In genomic region chr3:151838574-151839312, GRCh38 we compare ENCODE assay signal across 8 cellular contexts. TPM values are rescaled to one million over a fixed set of nuclear protein-coding genes. Genes with fewer than 3 reads are reported as not detected.
DNase-seq lines count a peak whose midpoint lies in the region; ATAC-seq and TF ChIP-seq lines count a peak whose summit lies in the region.

No MANE protein-coding gene starts in this region.

- intact Hi-C loops in Right ventricle myocardium superior (cut with DNase I), result loop anchor here (5.0 to 10.0 kb wide), 2 partner anchors 374 to 401 kb away; partner anchors contain the start of gene IGSF10
- intact Hi-C loops in prostate gland (cut with DNase I), result loop anchor here (5.0 kb wide), 1 partner anchor 396 kb away; no protein-coding TSS in a partner anchor

- peak; percentile 70 to 81 (median 75) for TF ChIP-seq CTCF in prostate gland (IDR thresholded peaks at IDR 0.05)

- peaks cover 30% of the 10 kb centered on the region for H3K27me3 Mint-ChIP-seq in activated CD8-positive, alpha-beta T cell treated with anti-CD3 and anti-CD28 coated beads, Interleukin-2, amount 10 ng/mL, durations not matched to agents 7 days and 5 days (ENCODE audit: low read depth)

- ATAC-seq in GM18520 (IDR thresholded peaks at IDR 0.05; ENCODE audit: unreplicated experiment), result peak; percentile 68
- peak; percentile 82 for ATAC-seq in HG03159 (IDR thresholded peaks at IDR 0.05; ENCODE audit: unreplicated experiment)
- peak; percentile 88 for ATAC-seq in activated CD8-positive, alpha-beta T cell treated with anti-CD3 and anti-CD28 coated beads, Interleukin-2, amount 10 ng/mL, durations not matched to agents 7 days and 5 days
- peak; percentile 89 for ATAC-seq in Right ventricle myocardium superior (ENCODE audit: poor library complexity)
- no peak for ATAC-seq in GM19324 (IDR thresholded peaks at IDR 0.05; ENCODE audit: low FRiP score, unreplicated experiment)

- no peaks in the 10 kb centered on the region for H3K9me3 Mint-ChIP-seq in activated CD8-positive, alpha-beta T cell treated with anti-CD3 and anti-CD28 coated beads, Interleukin-2, amount 10 ng/mL, durations not matched to agents 7 days and 5 days (ENCODE audit: insufficient read depth)

- H3K4me3 Mint-ChIP-seq in activated CD8-positive, alpha-beta T cell treated with anti-CD3 and anti-CD28 coated beads, Interleukin-2, amount 10 ng/mL, durations not matched to agents 7 days and 5 days, result no peak overlapping the region

- H3K27me3 ChIP-seq in prostate gland (replicated peaks; ENCODE audit: insufficient read depth), result no peaks in the 10 kb centered on the region

- DNase-seq in CD1c-positive myeloid dendritic cell (ENCODE audit: extremely low spot score) (peak; percentile 83), NCI-H460 (ENCODE audit: extremely low read depth, low read depth) (peak; percentile 77), Right ventricle myocardium superior (no peak), prostate gland (ENCODE audit: low spot score) (peak; percentile 65)
- DNase-seq in activated CD8-positive, alpha-beta T cell treated with anti-CD3 and anti-CD28 coated beads, Interleukin-2, amount 10 ng/mL, durations not matched to agents 7 days and 5 days, result peak; percentile 61

- H3K27ac Mint-ChIP-seq in activated CD8-positive, alpha-beta T cell treated with anti-CD3 and anti-CD28 coated beads, Interleukin-2, amount 10 ng/mL, durations not matched to agents 7 days and 5 days, result no peak overlapping the region

- no peaks in the 10 kb centered on the region for H3K4me1 ChIP-seq in prostate gland (replicated peaks)

- WGBS in prostate gland, result 39% methylated on average over 19 of the region's 19 CpGs

- CTCF ChIA-PET in activated CD8-positive, alpha-beta T cell treated with anti-CD3 and anti-CD28 coated beads, Interleukin-2, amount 10 ng/mL, durations not matched to agents 7 days and 5 days (lab: Charles Lee), result interaction anchor here (0.5 to 4.4 kb wide), 21 partner anchors 10 to 735 kb away, joined by 3 to 25 read pairs (median 4); partner anchors contain the start of gene P2RY14

- POLR2A ChIA-PET in activated CD8-positive, alpha-beta T cell treated with anti-CD3 and anti-CD28 coated beads, Interleukin-2, amount 10 ng/mL, durations not matched to agents 7 days and 5 days (lab: Charles Lee), result no interaction called here

- H3K36me3 ChIP-seq in prostate gland, result no peaks in the 10 kb centered on the region

- no peaks in the 10 kb centered on the region for H3K4me1 Mint-ChIP-seq in activated CD8-positive, alpha-beta T cell treated with anti-CD3 and anti-CD28 coated beads, Interleukin-2, amount 10 ng/mL, durations not matched to agents 7 days and 5 days (ENCODE audit: low read depth)

- H3K4me3 ChIP-seq in prostate gland, result no peak overlapping the region

- TF ChIP-seq POLR2A in prostate gland (IDR thresholded peaks at IDR 0.05), result no peak

- no peak overlapping the region for H3K27ac ChIP-seq in prostate gland

- no peaks in the 10 kb centered on the region for H3K36me3 Mint-ChIP-seq in activated CD8-positive, alpha-beta T cell treated with anti-CD3 and anti-CD28 coated beads, Interleukin-2, amount 10 ng/mL, durations not matched to agents 7 days and 5 days (ENCODE audit: low read depth)

- H3K9me3 ChIP-seq in prostate gland, result no peaks in the 10 kb centered on the region

RNA-seq across cellular contexts. Expression of gene AADAC, which starts 24.8 kb away (rescaled TPM):
- 6.2 and 7.8 TPM in 2 replicates for total RNA-seq in NCI-H460 (2014; rRNA removed; shearing (Covaris generic))
- polyA plus RNA-seq in NCI-H460 (2014; cell fraction: nucleus; rRNA removed), result 39.5 and 40.3 TPM in 2 replicates
- not detected for total RNA-seq in activated CD8-positive, alpha-beta T cell treated with anti-CD3 and anti-CD28 coated beads, Interleukin-2, amount 10 ng/mL, durations not matched to agents 7 days and 5 days
- not detected for total RNA-seq in Right ventricle myocardium superior
- total RNA-seq in prostate gland, result not detected

RNA-seq across cellular contexts. Expression of gene SUCNR1, which starts 34.7 kb away (rescaled TPM):
- 3.3 and 3.8 TPM in 2 replicates for total RNA-seq in NCI-H460 (2014; rRNA removed; shearing (Covaris generic))
- 2.2 and 4.0 TPM in 2 replicates for polyA plus RNA-seq in NCI-H460 (2014; cell fraction: nucleus; rRNA removed)
- total RNA-seq in activated CD8-positive, alpha-beta T cell treated with anti-CD3 and anti-CD28 coated beads, Interleukin-2, amount 10 ng/mL, durations not matched to agents 7 days and 5 days, result not detected
- 0.08 TPM for total RNA-seq in Right ventricle myocardium superior
- not detected for total RNA-seq in prostate gland
